In the genomic region with DNA sequence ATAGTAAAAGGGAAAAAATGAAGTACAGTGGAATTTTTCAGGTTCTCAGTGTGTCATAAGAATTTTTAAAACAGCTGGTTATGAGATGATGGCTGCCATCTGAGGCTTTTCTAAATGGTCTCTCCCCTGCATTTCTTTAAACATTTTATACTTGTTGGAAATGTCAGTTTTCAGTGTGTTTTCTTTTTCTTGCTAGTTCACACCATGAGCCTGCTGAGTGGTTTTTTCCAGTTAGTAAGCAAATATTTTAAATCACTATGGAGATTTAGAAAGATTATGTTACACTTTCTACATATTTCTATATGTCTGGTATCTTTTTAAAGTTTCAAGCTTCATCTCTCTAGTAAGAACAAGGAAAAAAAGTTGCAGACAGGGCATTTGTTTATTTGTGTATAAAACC, we compare ENCODE assay signal across 13 cellular contexts. TPM values are rescaled to one million over a fixed set of nuclear protein-coding genes. Genes with fewer than 3 reads are reported as not detected.
DNase-seq lines count a peak whose midpoint lies in the region; ATAC-seq, FAIRE-seq and TF ChIP-seq lines count a peak whose summit lies in the region.
"Had no signal": no experiment of that assay in that cellular context is flagged by ENCODE, and none has a peak within 500 bp of the region (broad histone marks: within the 10 kb centered on the region; RNA-seq: fewer than 3 reads in every experiment).

No MANE protein-coding gene starts in this region.

- H3K9me3 ChIP-seq in SK-N-MC (ENCODE audit: low read depth, low read length): no peaks in the 10 kb centered on the region
- no peaks in the 10 kb centered on the region for H3K9me3 ChIP-seq in small intestine (ENCODE audit: control insufficient read depth, low read depth)

- H3K36me3 Mint-ChIP-seq in activated CD4-positive, alpha-beta T cell treated with anti-CD3 and anti-CD28 coated beads, Interleukin-2, amount 10 ng/mL, durations not matched to agents 24 days and 14 days (ENCODE audit: low read depth): peaks cover 46% of the 10 kb centered on the region
- H3K36me3 Mint-ChIP-seq in dendritic cell treated with granulocyte-macrophage colony-stimulating factor and Interleukin-4, amounts not matched to agents 40 ng/mL and 50 ng/mL, for 4 days (ENCODE audit: low read depth): peaks cover 60% of the 10 kb centered on the region
- H3K36me3 Mint-ChIP-seq in osteocyte (ENCODE audit: unreplicated experiment): peaks cover 20% of the 10 kb centered on the region

- H3K4me1 ChIP-seq in small intestine (ENCODE audit: control insufficient read depth in 2 of 2, insufficient read depth in 1 of 2, low read depth in 1 of 2, low read length in 1 of 2): peaks cover 4 to 14% of the 10 kb centered on the region in 2 donors

- H3K4me3 Mint-ChIP-seq in activated CD4-positive, alpha-beta T cell treated with anti-CD3 and anti-CD28 coated beads, Interleukin-2, amount 10 ng/mL, durations not matched to agents 24 days and 14 days: peak overlapping the region; percentile 15
- H3K4me3 Mint-ChIP-seq in dendritic cell treated with granulocyte-macrophage colony-stimulating factor and Interleukin-4, amounts not matched to agents 40 ng/mL and 50 ng/mL, for 4 days: no peak overlapping the region
- H3K4me3 Mint-ChIP-seq in osteocyte (ENCODE audit: unreplicated experiment): peak overlapping the region; percentile 60

- ATAC-seq in HG03432 (IDR thresholded peaks at IDR 0.05; ENCODE audit: unreplicated experiment): no peak

- H3K27me3 ChIP-seq in small intestine (ENCODE audit: control insufficient read depth in 2 of 2, insufficient read depth in 2 of 2, low read length in 2 of 2): no peaks in the 10 kb centered on the region

- H3K36me3 ChIP-seq in SK-N-MC (ENCODE audit: insufficient read depth, low read length) (peaks cover 50% of the 10 kb centered on the region), small intestine (ENCODE audit: control insufficient read depth in 2 of 2, insufficient read depth in 2 of 2, low read length in 2 of 2) (peaks cover 0 to 5% of the 10 kb centered on the region in 2 donors)

- H3K9me3 Mint-ChIP-seq in activated CD4-positive, alpha-beta T cell treated with anti-CD3 and anti-CD28 coated beads, Interleukin-2, amount 10 ng/mL, durations not matched to agents 24 days and 14 days: no peaks in the 10 kb centered on the region
- H3K9me3 Mint-ChIP-seq in dendritic cell treated with granulocyte-macrophage colony-stimulating factor and Interleukin-4, amounts not matched to agents 40 ng/mL and 50 ng/mL, for 4 days: no peaks in the 10 kb centered on the region
- no peaks in the 10 kb centered on the region for H3K9me3 Mint-ChIP-seq in osteocyte (ENCODE audit: unreplicated experiment)

- DNase-seq in activated CD4-positive, alpha-beta T cell treated with anti-CD3 and anti-CD28 coated beads, Interleukin-2, amount 10 ng/mL, durations not matched to agents 24 days and 14 days: no peak
- no peak for DNase-seq in activated CD4-positive, alpha-beta T cell treated with anti-CD3 and anti-CD28 coated beads for 1 hour
- DNase-seq in SK-N-MC (ENCODE audit: low read depth, low spot score): no peak
- DNase-seq in osteocyte (ENCODE audit: extremely low spot score, unreplicated experiment): no peak
- DNase-seq in small intestine: no peak
- DNase-seq in hepatic stellate cell (ENCODE audit: low spot score): no peak
- DNase-seq: activated CD4-positive, alpha-beta T cell treated with anti-CD3 and anti-CD28 coated beads, Interleukin-2, amount 50 U/mL, for 48 hours; NCI-H1930 had no signal

- peaks cover 66% of the 10 kb centered on the region for H3K4me1 Mint-ChIP-seq in activated CD4-positive, alpha-beta T cell treated with anti-CD3 and anti-CD28 coated beads, Interleukin-2, amount 10 ng/mL, durations not matched to agents 24 days and 14 days
- H3K4me1 Mint-ChIP-seq in dendritic cell treated with granulocyte-macrophage colony-stimulating factor and Interleukin-4, amounts not matched to agents 40 ng/mL and 50 ng/mL, for 4 days (ENCODE audit: low read depth): peaks cover 50% of the 10 kb centered on the region
- peaks cover 75% of the 10 kb centered on the region for H3K4me1 Mint-ChIP-seq in osteocyte (ENCODE audit: unreplicated experiment)

- no peaks in the 10 kb centered on the region for H3K27me3 Mint-ChIP-seq in activated CD4-positive, alpha-beta T cell treated with anti-CD3 and anti-CD28 coated beads, Interleukin-2, amount 10 ng/mL, durations not matched to agents 24 days and 14 days
- no peaks in the 10 kb centered on the region for H3K27me3 Mint-ChIP-seq in dendritic cell treated with granulocyte-macrophage colony-stimulating factor and Interleukin-4, amounts not matched to agents 40 ng/mL and 50 ng/mL, for 4 days
- H3K27me3 Mint-ChIP-seq in osteocyte (ENCODE audit: unreplicated experiment): no peaks in the 10 kb centered on the region

- H3K27ac Mint-ChIP-seq in activated CD4-positive, alpha-beta T cell treated with anti-CD3 and anti-CD28 coated beads, Interleukin-2, amount 10 ng/mL, durations not matched to agents 24 days and 14 days: peak overlapping the region; percentile 75
- peak overlapping the region; percentile 46 for H3K27ac Mint-ChIP-seq in dendritic cell treated with granulocyte-macrophage colony-stimulating factor and Interleukin-4, amounts not matched to agents 40 ng/mL and 50 ng/mL, for 4 days
- H3K27ac Mint-ChIP-seq in osteocyte (ENCODE audit: unreplicated experiment): peak overlapping the region; percentile 98

- intact Hi-C loops in activated CD4-positive, alpha-beta T cell treated with anti-CD3 and anti-CD28 coated beads, Interleukin-2, amount 10 ng/mL, durations not matched to agents 24 days and 14 days (cut with micrococcal nuclease): no loop called here
- intact Hi-C loops in dendritic cell treated with granulocyte-macrophage colony-stimulating factor and Interleukin-4, amounts not matched to agents 40 ng/mL and 50 ng/mL, for 4 days (cut with micrococcal nuclease): no loop called here

- no peak overlapping the region for H3K4me3 ChIP-seq in SK-N-MC
- no peak overlapping the region for H3K4me3 ChIP-seq in small intestine (ENCODE audit: low read depth in 1 of 2, low read length in 2 of 2)
- H3K4me3 ChIP-seq: skin epidermis had no signal

- peak overlapping the region; percentile 14 for H3K9ac ChIP-seq in SK-N-MC (ENCODE audit: insufficient read length)

- TF ChIP-seq CTCF in osteocyte (IDR thresholded peaks at IDR 0.05): no peak

- H3K27ac ChIP-seq in SK-N-MC (no peak overlapping the region), small intestine (ENCODE audit: low read depth in 1 of 2, low read length in 1 of 2) (no peak overlapping the region)
- H3K27ac ChIP-seq: epithelial cell of prostate had no signal

- no peak for FAIRE-seq in small intestine (lab: Jason Lieb, UNC)
- FAIRE-seq: A204.1 had no signal

RNA-seq across cellular contexts. Expression of gene RBM15, which starts 9.6 kb away (rescaled TPM):
- 55.6 and 57.1 TPM in 2 replicates for total RNA-seq in activated CD4-positive, alpha-beta T cell treated with anti-CD3 and anti-CD28 coated beads, Interleukin-2, amount 10 ng/mL, durations not matched to agents 24 days and 14 days
- 26.3 and 27.8 TPM in 2 replicates for total RNA-seq in osteocyte
- 1 to 10 TPM; 1.6 to 5.3 (median 2.2) TPM for polyA plus RNA-seq in small intestine

RNA-seq across cellular contexts. Expression of gene SLC16A4, which starts 42.1 kb away (rescaled TPM):
- 0.43 and 0.44 TPM in 2 replicates for total RNA-seq in activated CD4-positive, alpha-beta T cell treated with anti-CD3 and anti-CD28 coated beads, Interleukin-2, amount 10 ng/mL, durations not matched to agents 24 days and 14 days
- total RNA-seq in osteocyte: 25.8 and 26.3 TPM in 2 replicates
- 1 to 10 TPM; 5.4 to 7.8 (median 6.0) TPM for polyA plus RNA-seq in small intestine

RNA-seq across cellular contexts. Expression of gene LAMTOR5, which starts 58.7 kb away (rescaled TPM):
- total RNA-seq in activated CD4-positive, alpha-beta T cell treated with anti-CD3 and anti-CD28 coated beads, Interleukin-2, amount 10 ng/mL, durations not matched to agents 24 days and 14 days: 170 and 180 TPM in 2 replicates
- total RNA-seq in osteocyte: 125 and 127 TPM in 2 replicates
- 100 to 1,000 TPM; 288 to 345 (median 323) TPM for polyA plus RNA-seq in small intestine

Comparison
In these comparisons a context has a peak if more than half of its experiments do, and no peak if none do; other contexts are left out.
1. H3K27ac Mint-ChIP-seq: peak in every context shown above with its lines; median percentile 98 in osteocyte; 75 in activated CD4-positive, alpha-beta T cell treated with anti-CD3 and anti-CD28 coated beads, Interleukin-2, amount 10 ng/mL, durations not matched to agents 24 days and 14 days; 46 in dendritic cell treated with granulocyte-macrophage colony-stimulating factor and Interleukin-4, amounts not matched to agents 40 ng/mL and 50 ng/mL, for 4 days.
2. RNA of gene SLC16A4, which starts 42.1 kb away (total RNA-seq): 25.8 to 26.3 TPM in osteocyte; 0.43 to 0.44 TPM in activated CD4-positive, alpha-beta T cell treated with anti-CD3 and anti-CD28 coated beads, Interleukin-2, amount 10 ng/mL, durations not matched to agents 24 days and 14 days; every median in the first group is over 10 times any median in the second.